ENCODE assay signal across 1 cellular context in the genomic region with DNA sequence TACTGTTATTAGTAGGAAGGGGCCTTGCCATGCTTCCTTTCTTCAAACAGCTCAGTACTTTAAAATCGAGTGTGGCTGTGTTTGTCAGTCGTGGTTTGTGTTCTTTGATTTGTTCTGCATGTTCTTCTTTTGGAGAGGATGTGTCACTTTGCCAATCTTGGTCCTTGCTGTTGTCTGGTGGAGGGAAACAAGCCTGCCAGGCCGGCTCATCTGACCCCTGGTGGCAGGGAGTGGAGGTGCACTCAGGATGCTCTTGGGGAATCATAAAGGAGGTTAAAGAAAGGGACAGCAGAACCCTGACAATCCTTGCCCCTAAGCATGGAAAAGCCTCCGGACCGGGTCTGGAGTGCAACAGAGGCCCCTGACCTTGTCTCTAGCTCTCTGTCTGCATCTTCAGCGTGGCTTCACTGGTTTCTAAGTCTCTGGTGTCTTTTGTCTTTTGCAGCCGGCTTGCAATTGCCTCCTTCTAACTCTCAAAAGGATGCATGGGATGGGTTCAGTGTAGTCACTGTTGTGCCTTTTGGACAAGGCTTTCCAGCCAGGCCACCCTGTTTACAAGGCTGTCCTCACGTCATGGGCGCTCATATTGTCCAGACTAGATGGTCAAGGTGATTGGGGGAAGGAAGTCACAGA.
A peak's percentile ranks its signal among the peaks of the same experiment; 100 is the strongest.
TF ChIP-seq lines count a peak whose summit lies in the region.

No MANE protein-coding gene starts in this region.

TF ChIP-seq in HepG2, 621 proteins besides CTCF, POLR2A, EP300 and RAD21 (continued from another document):
- TF ChIP-seq, protein P1, sequence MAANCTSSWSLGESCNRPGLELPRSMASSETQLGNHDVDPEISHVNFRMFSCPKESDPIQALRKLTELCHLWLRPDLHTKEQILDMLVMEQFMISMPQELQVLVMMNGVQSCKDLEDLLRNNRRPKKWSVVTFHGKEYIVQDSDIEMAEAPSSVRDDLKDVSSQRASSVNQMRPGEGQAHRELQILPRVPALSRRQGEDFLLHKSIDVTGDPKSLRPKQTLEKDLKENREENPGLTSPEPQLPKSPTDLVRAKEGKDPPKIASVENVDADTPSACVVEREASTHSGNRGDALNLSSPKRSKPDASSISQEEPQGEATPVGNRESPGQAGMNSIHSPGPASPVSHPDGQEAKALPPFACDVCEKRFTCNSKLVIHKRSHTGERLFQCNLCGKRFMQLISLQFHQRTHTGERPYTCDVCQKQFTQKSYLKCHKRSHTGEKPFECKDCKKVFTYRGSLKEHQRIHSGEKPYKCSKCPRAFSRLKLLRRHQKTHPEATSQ (CRISPR knock-in tag; IDR thresholded peaks at IDR 0.05; ENCODE audit: borderline replicate concordance): 0 out of 2 replicates have a peak, but pooled peaks have one; percentile 0
- TF ChIP-seq FOXK1 (CRISPR knock-in tag; IDR thresholded peaks at IDR 0.05; ENCODE audit: borderline replicate concordance, low read depth) (peak; percentile 72; the same call in 1 of the 2 replicates), CCDC6 (CRISPR knock-in tag; IDR thresholded peaks at IDR 0.05) (no peak), MIXL1 (CRISPR knock-in tag; IDR thresholded peaks at IDR 0.05) (0 out of 2 replicates have a peak, but pooled peaks have one; percentile 53), NAIF1 (CRISPR knock-in tag; IDR thresholded peaks at IDR 0.05; ENCODE audit: borderline replicate concordance) (no peak), FIP1L1 (IDR thresholded peaks at IDR 0.05; ENCODE audit: borderline replicate concordance, insufficient read depth, low read depth, low read length) (no peak), ZNF720 (CRISPR knock-in tag; IDR thresholded peaks at IDR 0.05) (no peak), ZKSCAN1 (IDR thresholded peaks at IDR 0.05; ENCODE audit: low read length) (peak; percentile 32; the same call in 1 of the 2 replicates), SALL1 (CRISPR knock-in tag; IDR thresholded peaks at IDR 0.05) (peak; percentile 85), THAP11 (CRISPR knock-in tag; IDR thresholded peaks at IDR 0.05) (0 out of 2 replicates have a peak, but pooled peaks have one; percentile 34), ZNF335 (CRISPR knock-in tag; IDR thresholded peaks at IDR 0.05) (no peak), RBM39 (IDR thresholded peaks at IDR 0.05; ENCODE audit: low read depth, low read length, poor library complexity, severe bottlenecking) (no peak), SP5 (CRISPR knock-in tag; IDR thresholded peaks at IDR 0.05; ENCODE audit: borderline replicate concordance, low read depth) (no peak), SKI (IDR thresholded peaks at IDR 0.05; ENCODE audit: partially characterized antibody) (no peak), HNRNPK (IDR thresholded peaks at IDR 0.05; ENCODE audit: low read depth, low read length, poor library complexity, severe bottlenecking) (no peak), ZNF589 (CRISPR knock-in tag; conservative IDR thresholded peaks at IDR 0.05) (no peak), HOXD1 (CRISPR knock-in tag; IDR thresholded peaks at IDR 0.05) (no peak), DPF2 (CRISPR knock-in tag; IDR thresholded peaks at IDR 0.05; ENCODE audit: borderline replicate concordance, low read depth) (no peak), ZBTB7A (CRISPR knock-in tag; IDR thresholded peaks at IDR 0.05) (no peak), YEATS2 (CRISPR knock-in tag; IDR thresholded peaks at IDR 0.05; ENCODE audit: borderline replicate concordance) (no peak), CBFB (CRISPR knock-in tag; IDR thresholded peaks at IDR 0.05) (no peak), ZNF232 (CRISPR knock-in tag; IDR thresholded peaks at IDR 0.05; ENCODE audit: borderline replicate concordance) (no peak), ZBTB1 (CRISPR knock-in tag; IDR thresholded peaks at IDR 0.05; ENCODE audit: borderline replicate concordance) (no peak), ZMAT3 (CRISPR knock-in tag; conservative IDR thresholded peaks at IDR 0.05) (no peak), MLLT10 (CRISPR knock-in tag; IDR thresholded peaks at IDR 0.05) (no peak), SP2 (CRISPR knock-in tag; IDR thresholded peaks at IDR 0.05) (no peak), ZNF17 (CRISPR knock-in tag; IDR thresholded peaks at IDR 0.05) (no peak), SSRP1 (CRISPR knock-in tag; IDR thresholded peaks at IDR 0.05) (no peak)
- TF ChIP-seq, protein P2, sequence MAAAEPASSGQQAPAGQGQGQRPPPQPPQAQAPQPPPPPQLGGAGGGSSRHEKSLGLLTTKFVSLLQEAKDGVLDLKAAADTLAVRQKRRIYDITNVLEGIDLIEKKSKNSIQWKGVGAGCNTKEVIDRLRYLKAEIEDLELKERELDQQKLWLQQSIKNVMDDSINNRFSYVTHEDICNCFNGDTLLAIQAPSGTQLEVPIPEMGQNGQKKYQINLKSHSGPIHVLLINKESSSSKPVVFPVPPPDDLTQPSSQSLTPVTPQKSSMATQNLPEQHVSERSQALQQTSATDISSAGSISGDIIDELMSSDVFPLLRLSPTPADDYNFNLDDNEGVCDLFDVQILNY (CRISPR knock-in tag; conservative IDR thresholded peaks at IDR 0.05): no peak
- TF ChIP-seq, protein P3, sequence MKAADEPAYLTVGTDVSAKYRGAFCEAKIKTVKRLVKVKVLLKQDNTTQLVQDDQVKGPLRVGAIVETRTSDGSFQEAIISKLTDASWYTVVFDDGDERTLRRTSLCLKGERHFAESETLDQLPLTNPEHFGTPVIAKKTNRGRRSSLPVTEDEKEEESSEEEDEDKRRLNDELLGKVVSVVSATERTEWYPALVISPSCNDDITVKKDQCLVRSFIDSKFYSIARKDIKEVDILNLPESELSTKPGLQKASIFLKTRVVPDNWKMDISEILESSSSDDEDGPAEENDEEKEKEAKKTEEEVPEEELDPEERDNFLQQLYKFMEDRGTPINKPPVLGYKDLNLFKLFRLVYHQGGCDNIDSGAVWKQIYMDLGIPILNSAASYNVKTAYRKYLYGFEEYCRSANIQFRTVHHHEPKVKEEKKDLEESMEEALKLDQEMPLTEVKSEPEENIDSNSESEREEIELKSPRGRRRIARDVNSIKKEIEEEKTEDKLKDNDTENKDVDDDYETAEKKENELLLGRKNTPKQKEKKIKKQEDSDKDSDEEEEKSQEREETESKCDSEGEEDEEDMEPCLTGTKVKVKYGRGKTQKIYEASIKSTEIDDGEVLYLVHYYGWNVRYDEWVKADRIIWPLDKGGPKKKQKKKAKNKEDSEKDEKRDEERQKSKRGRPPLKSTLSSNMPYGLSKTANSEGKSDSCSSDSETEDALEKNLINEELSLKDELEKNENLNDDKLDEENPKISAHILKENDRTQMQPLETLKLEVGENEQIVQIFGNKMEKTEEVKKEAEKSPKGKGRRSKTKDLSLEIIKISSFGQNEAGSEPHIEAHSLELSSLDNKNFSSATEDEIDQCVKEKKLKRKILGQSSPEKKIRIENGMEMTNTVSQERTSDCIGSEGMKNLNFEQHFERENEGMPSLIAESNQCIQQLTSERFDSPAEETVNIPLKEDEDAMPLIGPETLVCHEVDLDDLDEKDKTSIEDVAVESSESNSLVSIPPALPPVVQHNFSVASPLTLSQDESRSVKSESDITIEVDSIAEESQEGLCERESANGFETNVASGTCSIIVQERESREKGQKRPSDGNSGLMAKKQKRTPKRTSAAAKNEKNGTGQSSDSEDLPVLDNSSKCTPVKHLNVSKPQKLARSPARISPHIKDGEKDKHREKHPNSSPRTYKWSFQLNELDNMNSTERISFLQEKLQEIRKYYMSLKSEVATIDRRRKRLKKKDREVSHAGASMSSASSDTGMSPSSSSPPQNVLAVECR (CRISPR knock-in tag; IDR thresholded peaks at IDR 0.05; ENCODE audit: borderline replicate concordance): peak; percentile 29; the same call in 1 of the 2 replicates
- TF ChIP-seq, protein P4, sequence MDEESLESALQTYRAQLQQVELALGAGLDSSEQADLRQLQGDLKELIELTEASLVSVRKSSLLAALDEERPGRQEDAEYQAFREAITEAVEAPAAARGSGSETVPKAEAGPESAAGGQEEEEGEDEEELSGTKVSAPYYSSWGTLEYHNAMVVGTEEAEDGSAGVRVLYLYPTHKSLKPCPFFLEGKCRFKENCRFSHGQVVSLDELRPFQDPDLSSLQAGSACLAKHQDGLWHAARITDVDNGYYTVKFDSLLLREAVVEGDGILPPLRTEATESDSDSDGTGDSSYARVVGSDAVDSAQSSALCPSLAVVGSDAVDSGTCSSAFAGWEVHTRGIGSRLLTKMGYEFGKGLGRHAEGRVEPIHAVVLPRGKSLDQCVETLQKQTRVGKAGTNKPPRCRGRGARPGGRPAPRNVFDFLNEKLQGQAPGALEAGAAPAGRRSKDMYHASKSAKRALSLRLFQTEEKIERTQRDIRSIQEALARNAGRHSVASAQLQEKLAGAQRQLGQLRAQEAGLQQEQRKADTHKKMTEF (CRISPR knock-in tag; IDR thresholded peaks at IDR 0.05): peak; percentile 52; the same call in 1 of the 2 replicates
- TF ChIP-seq, protein P5, sequence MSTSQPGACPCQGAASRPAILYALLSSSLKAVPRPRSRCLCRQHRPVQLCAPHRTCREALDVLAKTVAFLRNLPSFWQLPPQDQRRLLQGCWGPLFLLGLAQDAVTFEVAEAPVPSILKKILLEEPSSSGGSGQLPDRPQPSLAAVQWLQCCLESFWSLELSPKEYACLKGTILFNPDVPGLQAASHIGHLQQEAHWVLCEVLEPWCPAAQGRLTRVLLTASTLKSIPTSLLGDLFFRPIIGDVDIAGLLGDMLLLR (CRISPR knock-in tag; IDR thresholded peaks at IDR 0.05): no peak
- TF ChIP-seq, protein P6, sequence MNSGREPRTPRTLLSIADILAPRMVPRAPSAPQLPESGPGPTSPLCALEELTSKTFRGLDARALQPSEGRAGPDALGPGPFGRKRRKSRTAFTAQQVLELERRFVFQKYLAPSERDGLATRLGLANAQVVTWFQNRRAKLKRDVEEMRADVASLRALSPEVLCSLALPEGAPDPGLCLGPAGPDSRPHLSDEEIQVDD (CRISPR knock-in tag; IDR thresholded peaks at IDR 0.05; ENCODE audit: borderline replicate concordance): no peak
- TF ChIP-seq, protein P7, sequence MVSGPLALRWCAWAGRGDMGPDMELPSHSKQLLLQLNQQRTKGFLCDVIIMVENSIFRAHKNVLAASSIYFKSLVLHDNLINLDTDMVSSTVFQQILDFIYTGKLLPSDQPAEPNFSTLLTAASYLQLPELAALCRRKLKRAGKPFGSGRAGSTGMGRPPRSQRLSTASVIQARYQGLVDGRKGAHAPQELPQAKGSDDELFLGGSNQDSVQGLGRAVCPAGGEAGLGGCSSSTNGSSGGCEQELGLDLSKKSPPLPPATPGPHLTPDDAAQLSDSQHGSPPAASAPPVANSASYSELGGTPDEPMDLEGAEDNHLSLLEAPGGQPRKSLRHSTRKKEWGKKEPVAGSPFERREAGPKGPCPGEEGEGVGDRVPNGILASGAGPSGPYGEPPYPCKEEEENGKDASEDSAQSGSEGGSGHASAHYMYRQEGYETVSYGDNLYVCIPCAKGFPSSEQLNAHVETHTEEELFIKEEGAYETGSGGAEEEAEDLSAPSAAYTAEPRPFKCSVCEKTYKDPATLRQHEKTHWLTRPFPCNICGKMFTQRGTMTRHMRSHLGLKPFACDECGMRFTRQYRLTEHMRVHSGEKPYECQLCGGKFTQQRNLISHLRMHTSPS (CRISPR knock-in tag; IDR thresholded peaks at IDR 0.05; ENCODE audit: low read depth): no peak
- TF ChIP-seq, protein P8, sequence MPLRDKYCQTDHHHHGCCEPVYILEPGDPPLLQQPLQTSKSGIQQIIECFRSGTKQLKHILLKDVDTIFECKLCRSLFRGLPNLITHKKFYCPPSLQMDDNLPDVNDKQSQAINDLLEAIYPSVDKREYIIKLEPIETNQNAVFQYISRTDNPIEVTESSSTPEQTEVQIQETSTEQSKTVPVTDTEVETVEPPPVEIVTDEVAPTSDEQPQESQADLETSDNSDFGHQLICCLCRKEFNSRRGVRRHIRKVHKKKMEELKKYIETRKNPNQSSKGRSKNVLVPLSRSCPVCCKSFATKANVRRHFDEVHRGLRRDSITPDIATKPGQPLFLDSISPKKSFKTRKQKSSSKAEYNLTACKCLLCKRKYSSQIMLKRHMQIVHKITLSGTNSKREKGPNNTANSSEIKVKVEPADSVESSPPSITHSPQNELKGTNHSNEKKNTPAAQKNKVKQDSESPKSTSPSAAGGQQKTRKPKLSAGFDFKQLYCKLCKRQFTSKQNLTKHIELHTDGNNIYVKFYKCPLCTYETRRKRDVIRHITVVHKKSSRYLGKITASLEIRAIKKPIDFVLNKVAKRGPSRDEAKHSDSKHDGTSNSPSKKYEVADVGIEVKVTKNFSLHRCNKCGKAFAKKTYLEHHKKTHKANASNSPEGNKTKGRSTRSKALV (CRISPR knock-in tag; IDR thresholded peaks at IDR 0.05): no peak
- TF ChIP-seq, protein P9, sequence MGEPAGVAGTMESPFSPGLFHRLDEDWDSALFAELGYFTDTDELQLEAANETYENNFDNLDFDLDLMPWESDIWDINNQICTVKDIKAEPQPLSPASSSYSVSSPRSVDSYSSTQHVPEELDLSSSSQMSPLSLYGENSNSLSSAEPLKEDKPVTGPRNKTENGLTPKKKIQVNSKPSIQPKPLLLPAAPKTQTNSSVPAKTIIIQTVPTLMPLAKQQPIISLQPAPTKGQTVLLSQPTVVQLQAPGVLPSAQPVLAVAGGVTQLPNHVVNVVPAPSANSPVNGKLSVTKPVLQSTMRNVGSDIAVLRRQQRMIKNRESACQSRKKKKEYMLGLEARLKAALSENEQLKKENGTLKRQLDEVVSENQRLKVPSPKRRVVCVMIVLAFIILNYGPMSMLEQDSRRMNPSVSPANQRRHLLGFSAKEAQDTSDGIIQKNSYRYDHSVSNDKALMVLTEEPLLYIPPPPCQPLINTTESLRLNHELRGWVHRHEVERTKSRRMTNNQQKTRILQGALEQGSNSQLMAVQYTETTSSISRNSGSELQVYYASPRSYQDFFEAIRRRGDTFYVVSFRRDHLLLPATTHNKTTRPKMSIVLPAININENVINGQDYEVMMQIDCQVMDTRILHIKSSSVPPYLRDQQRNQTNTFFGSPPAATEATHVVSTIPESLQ (CRISPR knock-in tag; conservative IDR thresholded peaks at IDR 0.05): 0 out of 2 replicates have a peak, but pooled peaks have one; percentile 83
